ENCODE assay signal across 22 cellular contexts in genomic region chr2:171142398-171142797, GRCh38.
"Had no signal": no experiment of that assay in that cellular context is flagged by ENCODE, and none has a peak within 500 bp of the region (broad histone marks: within the 10 kb centered on the region; RNA-seq: fewer than 3 reads in every experiment).

No MANE protein-coding gene starts in this region.

- DNase-seq: activated CD4-positive, alpha-beta T cell treated with anti-CD3 and anti-CD28 coated beads for 48 hours; activated CD8-positive, alpha-beta memory T cell treated with anti-CD3 and anti-CD28 coated beads, Interleukin-2, amount 50 U/mL, for 48 hours; activated naive CD4-positive, alpha-beta T cell; activated naive CD8-positive, alpha-beta T cell treated with anti-CD3 and anti-CD28 coated beads, Interleukin-2, amount 50 U/mL, for 24 hours; aorta; erythroblast; gastrocnemius medialis; heart right ventricle; kidney; left lung; mammary epithelial cell; mucosa of descending colon; right cardiac atrium; small intestine; stimulated activated CD4-positive, alpha-beta T cell treated with anti-CD3 and anti-CD28 coated beads, Interleukin-4, amount 100 ng/mL, for 4 hours; stimulated activated CD8-positive, alpha-beta memory T cell treated with anti-CD3 and anti-CD28 coated beads, Interleukin-4, amount 100 ng/mL, for 48 hours; stimulated activated naive CD8-positive, alpha-beta T cell treated with anti-CD3 and anti-CD28 coated beads, Interleukin-15, Interleukin-2, amounts not matched to agents 100 U/mL and 50 U/mL, for 24 hours; transverse colon had no signal

- H3K36me3 ChIP-seq: breast epithelium, gastrocnemius medialis, heart right ventricle, left lung, prostate gland, transverse colon, vagina had no signal

- H3K27me3 Mint-ChIP-seq: activated naive CD8-positive, alpha-beta T cell treated with anti-CD3 and anti-CD28 coated beads, Interleukin-2, amount 50 U/mL, for 24 hours had no signal

- ATAC-seq: activated naive CD8-positive, alpha-beta T cell treated with anti-CD3 and anti-CD28 coated beads, Interleukin-2, amount 50 U/mL, for 24 hours; gastrocnemius medialis; heart right ventricle; left lung; mucosa of descending colon; right cardiac atrium; stimulated activated naive CD8-positive, alpha-beta T cell treated with anti-CD3 and anti-CD28 coated beads, Interleukin-15, Interleukin-2, amounts not matched to agents 100 U/mL and 50 U/mL, for 24 hours had no signal

- H3K4me3 ChIP-seq: breast epithelium, gastrocnemius medialis, heart right ventricle, left lung, mucosa of descending colon, prostate gland, transverse colon, vagina had no signal

- H3K27ac Mint-ChIP-seq: activated naive CD8-positive, alpha-beta T cell treated with anti-CD3 and anti-CD28 coated beads, Interleukin-2, amount 50 U/mL, for 24 hours; activated T-helper 1 cell treated with anti-CD3 and anti-CD28 coated beads, Interleukin-12 subunit alpha, Interleukin-12 subunit beta, Interleukin-2, Interleukin-4 antibody, amounts not matched to agents 30 ng/mL and 10 ng/mL and 1 ng/mL, durations not matched to agents 14 hours and 24 hours and 36 hours had no signal

- H3K27ac ChIP-seq: breast epithelium, gastrocnemius medialis, heart right ventricle, left lung, prostate gland, transverse colon, vagina had no signal

- H3K9me3 ChIP-seq: breast epithelium, gastrocnemius medialis, heart right ventricle, left lung, mucosa of descending colon, prostate gland, transverse colon, vagina had no signal

- H3K4me3 Mint-ChIP-seq: activated naive CD8-positive, alpha-beta T cell treated with anti-CD3 and anti-CD28 coated beads, Interleukin-2, amount 50 U/mL, for 24 hours; activated T-helper 1 cell treated with anti-CD3 and anti-CD28 coated beads, Interleukin-12 subunit alpha, Interleukin-12 subunit beta, Interleukin-2, Interleukin-4 antibody, amounts not matched to agents 30 ng/mL and 10 ng/mL and 1 ng/mL, durations not matched to agents 14 hours and 24 hours and 36 hours had no signal

- FAIRE-seq: kidney, small intestine had no signal

- H3K27me3 ChIP-seq: breast epithelium, gastrocnemius medialis, heart right ventricle, left lung, transverse colon, vagina had no signal

- H3K9me3 Mint-ChIP-seq: activated naive CD8-positive, alpha-beta T cell treated with anti-CD3 and anti-CD28 coated beads, Interleukin-2, amount 50 U/mL, for 24 hours; activated T-helper 1 cell treated with anti-CD3 and anti-CD28 coated beads, Interleukin-12 subunit alpha, Interleukin-12 subunit beta, Interleukin-2, Interleukin-4 antibody, amounts not matched to agents 30 ng/mL and 10 ng/mL and 1 ng/mL, durations not matched to agents 14 hours and 24 hours and 36 hours had no signal
